In the genomic region with DNA sequence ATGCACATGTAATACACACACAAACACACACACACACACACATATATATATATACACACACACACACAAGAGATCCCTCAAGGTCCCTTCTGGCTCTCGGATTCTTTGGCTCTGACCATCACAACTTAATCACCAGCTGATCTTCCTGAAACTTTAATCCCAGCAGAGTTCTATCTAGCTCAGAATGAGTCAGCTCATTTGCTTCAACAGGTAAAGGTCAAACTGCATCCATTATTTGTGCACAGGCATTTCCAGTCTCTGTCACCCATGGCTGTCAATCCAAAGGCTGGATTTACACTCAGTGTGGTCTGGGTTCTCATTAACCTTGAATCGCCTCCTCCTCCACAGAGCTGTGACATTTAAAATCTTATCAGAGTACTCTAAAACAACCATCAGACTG, we compare ENCODE assay signal across 20 cellular contexts.
DNase-seq lines count a peak whose midpoint lies in the region; ATAC-seq and TF ChIP-seq lines count a peak whose summit lies in the region.
"Had no signal": no experiment of that assay in that cellular context is flagged by ENCODE, and none has a peak within 500 bp of the region (broad histone marks: within the 10 kb centered on the region; RNA-seq: fewer than 3 reads in every experiment).

No MANE protein-coding gene starts in this region.

- H3K9me3 Mint-ChIP-seq in activated CD4-positive, alpha-beta memory T cell treated with anti-CD3 and anti-CD28 coated beads, Interleukin-2, amount 10 ng/mL, durations not matched to agents 7 days and 5 days: no peaks in the 10 kb centered on the region

- H3K36me3 ChIP-seq in PC-9 (ENCODE audit: low read depth) (no peaks in the 10 kb centered on the region), mucosa of descending colon (ENCODE audit: low read depth) (no peaks in the 10 kb centered on the region)
- H3K36me3 ChIP-seq: colonic mucosa had no signal

- BruUV-seq in PC-9 (replicated peaks; lab: Mats Ljungman, UMichigan): no TSS peak

- peak overlapping the region; percentile 80 for H3K27ac ChIP-seq in PC-9
- H3K27ac ChIP-seq: colonic mucosa had no signal

- H3K9me3 ChIP-seq in PC-9 (ENCODE audit: insufficient read depth, low read depth) (peaks cover 3% of the 10 kb centered on the region; the same call in 1 of the 2 replicates), mucosa of descending colon (no peaks in the 10 kb centered on the region)
- H3K9me3 ChIP-seq: colonic mucosa had no signal

- H3K4me1 ChIP-seq in PC-9 (replicated peaks; ENCODE audit: insufficient read depth) (peaks cover 28% of the 10 kb centered on the region), mucosa of descending colon (ENCODE audit: low read depth) (peaks cover 3% of the 10 kb centered on the region)
- H3K4me1 ChIP-seq: colonic mucosa had no signal

- peak overlapping the region; percentile 18; the same call in 1 of the 2 replicates for H3K4me2 ChIP-seq in PC-9

- no peak overlapping the region for H3K27ac Mint-ChIP-seq in activated CD4-positive, alpha-beta memory T cell treated with anti-CD3 and anti-CD28 coated beads, Interleukin-2, amount 10 ng/mL, durations not matched to agents 7 days and 5 days
- H3K27ac Mint-ChIP-seq: activated CD8-positive, alpha-beta memory T cell treated with anti-CD3 and anti-CD28 coated beads, Interleukin-2, amount 10 ng/mL, durations not matched to agents 7 days and 5 days; T-helper 17 cell had no signal

- H3K27me3 ChIP-seq in PC-9 (ENCODE audit: insufficient read depth, low read depth): no peaks in the 10 kb centered on the region
- H3K27me3 ChIP-seq: colonic mucosa had no signal

- H3K79me2 ChIP-seq in PC-9 (ENCODE audit: low read depth): no peaks in the 10 kb centered on the region

- H4K20me1 ChIP-seq in PC-9 (ENCODE audit: insufficient read depth): no peaks in the 10 kb centered on the region

- DNase-seq in DMS53 treated with DMSO at 0.1 percent for 48 hours (lab: John Stamatoyannopoulos, UW; ENCODE audit: unreplicated experiment): peak; percentile 47
- DNase-seq in PC-9: peak; percentile 29 to 80
- DNase-seq in epithelial cell of esophagus (ENCODE audit: low read depth): peak; percentile 85
- DNase-seq in mucosa of descending colon: no peak
- no peak for DNase-seq in activated CD4-positive, alpha-beta memory T cell treated with anti-CD3 and anti-CD28 coated beads, Interleukin-2, amount 10 ng/mL, durations not matched to agents 7 days and 5 days
- no peak for DNase-seq in NCI-H226
- no peak for DNase-seq in NOMO-1 treated with dmso at 0.1 percent for 144 hours (lab: John Stamatoyannopoulos, UW; ENCODE audit: unreplicated experiment)
- no peak for DNase-seq in GM10266 (ENCODE audit: extremely low spot score)
- DNase-seq: activated CD8-positive, alpha-beta memory T cell treated with anti-CD3 and anti-CD28 coated beads, Interleukin-2, amount 10 ng/mL, durations not matched to agents 7 days and 5 days; activated effector memory CD4-positive, alpha-beta T cell treated with anti-CD3 and anti-CD28 coated beads, Interleukin-2, amount 50 U/mL, for 16 hours; AML-193; aorta; colonic mucosa; midbrain; right cardiac atrium; SHP77 treated with DMSO at 0.1 percent for 48 hours; stimulated activated CD4-positive, alpha-beta T cell treated with anti-CD3 and anti-CD28 coated beads, Interleukin-1b, Interleukin-23, amount 100 ng/mL, for 48 hours; substantia nigra; T-helper 17 cell had no signal

- H3K27me3 Mint-ChIP-seq in activated CD4-positive, alpha-beta memory T cell treated with anti-CD3 and anti-CD28 coated beads, Interleukin-2, amount 10 ng/mL, durations not matched to agents 7 days and 5 days: no peaks in the 10 kb centered on the region
- H3K27me3 Mint-ChIP-seq: activated CD8-positive, alpha-beta memory T cell treated with anti-CD3 and anti-CD28 coated beads, Interleukin-2, amount 10 ng/mL, durations not matched to agents 7 days and 5 days; T-helper 17 cell had no signal

- H3K9me2 ChIP-seq in PC-9 (ENCODE audit: insufficient read depth): 0 out of 2 replicates have a peak, but pooled peaks cover 3% of the 10 kb centered on the region

- H3K36me3 Mint-ChIP-seq in activated CD4-positive, alpha-beta memory T cell treated with anti-CD3 and anti-CD28 coated beads, Interleukin-2, amount 10 ng/mL, durations not matched to agents 7 days and 5 days (ENCODE audit: low read depth): no peaks in the 10 kb centered on the region

- ATAC-seq in mucosa of descending colon: peak; percentile 41
- ATAC-seq: activated CD4-positive, CD25-positive, alpha-beta regulatory T cell treated with anti-CD3 and anti-CD28 coated beads, Interleukin-2, amount 50 U/mL, for 24 hours; activated CD8-positive, alpha-beta memory T cell treated with anti-CD3 and anti-CD28 coated beads, Interleukin-2, amount 10 ng/mL, durations not matched to agents 7 days and 5 days; right cardiac atrium; T-helper 17 cell had no signal

- POLR2A ChIA-PET in PC-9 (lab: Charles Lee; ENCODE audit: unreplicated experiment): interaction anchor here (0.5 to 0.7 kb wide), 4 partner anchors 9 to 1833 kb away, joined by 3 to 7 read pairs (median 6); no protein-coding TSS in a partner anchor
- POLR2A ChIA-PET in activated CD4-positive, alpha-beta memory T cell treated with anti-CD3 and anti-CD28 coated beads, Interleukin-2, amount 10 ng/mL, durations not matched to agents 7 days and 5 days (lab: Charles Lee): no interaction called here

- H2AFZ ChIP-seq in PC-9: no peak overlapping the region

- CTCF ChIA-PET in PC-9 (lab: Charles Lee): interaction anchor here (0.6 kb wide), 1 partner anchor 112 kb away, joined by 3 read pairs; no protein-coding TSS in a partner anchor
- CTCF ChIA-PET in activated CD4-positive, alpha-beta memory T cell treated with anti-CD3 and anti-CD28 coated beads, Interleukin-2, amount 10 ng/mL, durations not matched to agents 7 days and 5 days (lab: Charles Lee): interaction anchor here (0.8 kb wide), 1 partner anchor 65 kb away, joined by 3 read pairs; no protein-coding TSS in a partner anchor

- no peak overlapping the region for H3K4me3 Mint-ChIP-seq in activated CD4-positive, alpha-beta memory T cell treated with anti-CD3 and anti-CD28 coated beads, Interleukin-2, amount 10 ng/mL, durations not matched to agents 7 days and 5 days
- H3K4me3 Mint-ChIP-seq: activated CD8-positive, alpha-beta memory T cell treated with anti-CD3 and anti-CD28 coated beads, Interleukin-2, amount 10 ng/mL, durations not matched to agents 7 days and 5 days; T-helper 17 cell had no signal

- intact Hi-C loops in PC-9 (cut with micrococcal nuclease; ENCODE audit: unreplicated experiment) (loop anchor here (1.0 kb wide), 1 partner anchor 16 kb away; no protein-coding TSS in a partner anchor), mucosa of descending colon (cut with DNase I, micrococcal nuclease) (no loop called here)

- H3K4me1 Mint-ChIP-seq in activated CD4-positive, alpha-beta memory T cell treated with anti-CD3 and anti-CD28 coated beads, Interleukin-2, amount 10 ng/mL, durations not matched to agents 7 days and 5 days: peaks cover 47% of the 10 kb centered on the region

- H3K4me3 ChIP-seq in PC-9 (no peak overlapping the region), epithelial cell of esophagus (ENCODE audit: low read length) (no peak overlapping the region), mucosa of descending colon (no peak overlapping the region)
- H3K4me3 ChIP-seq: colonic mucosa had no signal

- peaks cover 5% of the 10 kb centered on the region; the same call in 1 of the 2 replicates for H3F3A ChIP-seq in PC-9 (ENCODE audit: insufficient read depth, low read depth)

- TF ChIP-seq CTCF in PC-9 (conservative IDR thresholded peaks at IDR 0.05) (no peak), epithelial cell of esophagus (IDR thresholded peaks at IDR 0.05; ENCODE audit: insufficient read depth, low read depth, low read length, missing control alignments) (no peak), mucosa of descending colon (IDR thresholded peaks at IDR 0.05) (no peak), GM10266 (IDR thresholded peaks at IDR 0.05; ENCODE audit: control insufficient read depth, insufficient read depth, low read depth, missing control alignments) (no peak)

Comparison
In these comparisons a context has a peak if more than half of its experiments do, and no peak if none do; other contexts are left out.
1. DNase-seq: peak in DMS53 treated with DMSO at 0.1 percent for 48 hours (single experiment), PC-9 (2 of 2) and epithelial cell of esophagus (single experiment); none in mucosa of descending colon (0 of 3), activated CD4-positive, alpha-beta memory T cell treated with anti-CD3 and anti-CD28 coated beads, Interleukin-2, amount 10 ng/mL, durations not matched to agents 7 days and 5 days (single experiment), NCI-H226 (single experiment), NOMO-1 treated with dmso at 0.1 percent for 144 hours (single experiment) and GM10266 (single experiment).